9 cellular contexts compared by ENCODE assay signal in genomic region chr1:197327776-197328364, GRCh38. TPM values are rescaled to one million over a fixed set of nuclear protein-coding genes. Genes with fewer than 3 reads are reported as not detected.
DNase-seq lines count a peak whose midpoint lies in the region; ATAC-seq, FAIRE-seq and TF ChIP-seq lines count a peak whose summit lies in the region.
"Had no signal": no experiment of that assay in that cellular context is flagged by ENCODE, and none has a peak within 500 bp of the region (broad histone marks: within the 10 kb centered on the region; RNA-seq: fewer than 3 reads in every experiment).

No MANE protein-coding gene starts in this region.

- H3K4me3 ChIP-seq in ACC112 (ENCODE audit: low read depth, low read length): no peak overlapping the region
- H3K4me3 ChIP-seq in PC-9: no peak overlapping the region
- H3K4me3 ChIP-seq in foreskin fibroblast (ENCODE audit: low read depth in 1 of 2, low read length in 2 of 2): no peak overlapping the region

- H3K27ac Mint-ChIP-seq in stimulated activated effector memory CD8-positive, alpha-beta T cell treated with anti-CD3 and anti-CD28 coated beads, Interleukin-12 subunit alpha, Interleukin-12 subunit beta, amount 100 ng/mL, for 72 hours: no peak overlapping the region

- DNase-seq in GM18507 (ENCODE audit: extremely low spot score, insufficient read length, low read depth) (no peak), PC-9 (no peak), foreskin fibroblast (peak in 1 of 2 donors; percentile 25), KG1 (lab: John Stamatoyannopoulos, UW) (no peak)
- DNase-seq in stimulated activated effector memory CD8-positive, alpha-beta T cell treated with anti-CD3 and anti-CD28 coated beads, Interleukin-12 subunit alpha, Interleukin-12 subunit beta, amount 100 ng/mL, for 72 hours (ENCODE audit: low spot score in 2 of 2): no peak
- DNase-seq: naive B cell had no signal

- no peaks in the 10 kb centered on the region for H3K36me3 Mint-ChIP-seq in stimulated activated effector memory CD8-positive, alpha-beta T cell treated with anti-CD3 and anti-CD28 coated beads, Interleukin-12 subunit alpha, Interleukin-12 subunit beta, amount 100 ng/mL, for 72 hours
- H3K36me3 Mint-ChIP-seq: naive B cell had no signal

- H3K4me2 ChIP-seq in PC-9: no peak overlapping the region

- H3K9me3 Mint-ChIP-seq in stimulated activated effector memory CD8-positive, alpha-beta T cell treated with anti-CD3 and anti-CD28 coated beads, Interleukin-12 subunit alpha, Interleukin-12 subunit beta, amount 100 ng/mL, for 72 hours: no peaks in the 10 kb centered on the region
- H3K9me3 Mint-ChIP-seq: naive B cell had no signal

- FAIRE-seq in GM18507 (lab: Jason Lieb, UNC): peak; percentile 15

- H4K20me1 ChIP-seq in PC-9 (ENCODE audit: insufficient read depth): no peaks in the 10 kb centered on the region

- CTCF ChIA-PET in PC-9 (lab: Charles Lee): no interaction called here

- no peaks in the 10 kb centered on the region for H3K36me3 ChIP-seq in ACC112 (ENCODE audit: insufficient read depth, low read length)
- no peaks in the 10 kb centered on the region for H3K36me3 ChIP-seq in PC-9 (ENCODE audit: low read depth)

- no peak overlapping the region for H3K4me3 Mint-ChIP-seq in stimulated activated effector memory CD8-positive, alpha-beta T cell treated with anti-CD3 and anti-CD28 coated beads, Interleukin-12 subunit alpha, Interleukin-12 subunit beta, amount 100 ng/mL, for 72 hours
- H3K4me3 Mint-ChIP-seq: naive B cell had no signal

- H2AFZ ChIP-seq in ACC112 (ENCODE audit: low read length, unreplicated experiment) (peak overlapping the region; percentile 88), PC-9 (no peak overlapping the region)

- intact Hi-C loops in PC-9 (cut with micrococcal nuclease; ENCODE audit: unreplicated experiment): loop anchor here (5.0 to 10.0 kb wide), 2 partner anchors 143 to 1139 kb away; no protein-coding TSS in a partner anchor

- no peaks in the 10 kb centered on the region for H3K9me2 ChIP-seq in PC-9 (ENCODE audit: insufficient read depth)

- no TSS peak for BruUV-seq in PC-9 (replicated peaks; lab: Mats Ljungman, UMichigan)

- H3K4me1 ChIP-seq in ACC112 (ENCODE audit: control insufficient read depth, insufficient read depth, low read length, unreplicated experiment): no peaks in the 10 kb centered on the region
- H3K4me1 ChIP-seq in PC-9 (replicated peaks; ENCODE audit: insufficient read depth): no peaks in the 10 kb centered on the region

- no peak for ATAC-seq in stimulated activated effector memory CD8-positive, alpha-beta T cell treated with anti-CD3 and anti-CD28 coated beads, Interleukin-12 subunit alpha, Interleukin-12 subunit beta, amount 100 ng/mL, for 72 hours
- ATAC-seq in GM18873 (IDR thresholded peaks at IDR 0.05; ENCODE audit: low FRiP score, unreplicated experiment) (no peak), GM21360 (IDR thresholded peaks at IDR 0.05; ENCODE audit: unreplicated experiment) (no peak)

- POLR2A ChIA-PET in PC-9 (lab: Charles Lee; ENCODE audit: unreplicated experiment): no interaction called here

- H3K27ac ChIP-seq in ACC112 (ENCODE audit: low read depth, low read length) (no peak overlapping the region), PC-9 (no peak overlapping the region)

- H3K9me3 ChIP-seq in PC-9 (ENCODE audit: insufficient read depth, low read depth): no peaks in the 10 kb centered on the region

- TF ChIP-seq CTCF in PC-9 (conservative IDR thresholded peaks at IDR 0.05): peak; percentile 76
- peak; percentile 57 for TF ChIP-seq CTCF in foreskin fibroblast (IDR thresholded peaks at IDR 0.05; ENCODE audit: low read depth, low read length)

- no peaks in the 10 kb centered on the region for H3K27me3 ChIP-seq in ACC112 (ENCODE audit: insufficient read depth, low read length)
- no peaks in the 10 kb centered on the region for H3K27me3 ChIP-seq in PC-9 (ENCODE audit: insufficient read depth, low read depth)

- no peaks in the 10 kb centered on the region for H3F3A ChIP-seq in PC-9 (ENCODE audit: insufficient read depth, low read depth)

- no peaks in the 10 kb centered on the region for H3K4me1 Mint-ChIP-seq in stimulated activated effector memory CD8-positive, alpha-beta T cell treated with anti-CD3 and anti-CD28 coated beads, Interleukin-12 subunit alpha, Interleukin-12 subunit beta, amount 100 ng/mL, for 72 hours
- H3K4me1 Mint-ChIP-seq: naive B cell had no signal

- H3K79me2 ChIP-seq in ACC112 (ENCODE audit: control insufficient read depth, insufficient read depth, low read length, unreplicated experiment) (no peaks in the 10 kb centered on the region), PC-9 (ENCODE audit: low read depth) (no peaks in the 10 kb centered on the region)

RNA-seq across cellular contexts. Expression of gene CRB1, which starts 59.8 kb away (rescaled TPM):
- 0.18 TPM in 1 of 2 replicates, not detected in the other for total RNA-seq in PC-9 (2021)
